8 cellular contexts compared by ENCODE assay signal in genomic region chr19:42081584-42082258, GRCh38.
DNase-seq lines count a peak whose midpoint lies in the region; ATAC-seq and TF ChIP-seq lines count a peak whose summit lies in the region.

No MANE protein-coding gene starts in this region.

- POLR2A ChIA-PET in AG04449 (lab: Yijun Ruan, JAX), result no interaction called here

- no peaks in the 10 kb centered on the region for H3K9me3 ChIP-seq in OCI-LY1 (ENCODE audit: low read length)

- no peaks in the 10 kb centered on the region for H3K9me3 Mint-ChIP-seq in nephron progenitor cell

- DNase-seq in AG04449 (ENCODE audit: low read depth, low spot score) (no peak), GM04504 (ENCODE audit: low read depth) (peak; percentile 35), choroid plexus epithelial cell (ENCODE audit: low read depth) (peak; percentile 82), nephron progenitor cell (no peak), amygdala (lab: John Stamatoyannopoulos, UW) (no peak)

- no peak overlapping the region for H2AFZ ChIP-seq in OCI-LY1 (ENCODE audit: low read length)

- H3K27me3 ChIP-seq in OCI-LY1 (ENCODE audit: insufficient read depth, low read length), result no peaks in the 10 kb centered on the region

- H3K36me3 ChIP-seq in OCI-LY1 (ENCODE audit: insufficient read depth, low read length), result peaks cover 46% of the 10 kb centered on the region

- H3K27ac Mint-ChIP-seq in nephron progenitor cell, result peak overlapping the region; percentile 84

- no peaks in the 10 kb centered on the region for H3F3A ChIP-seq in OCI-LY1 (ENCODE audit: insufficient read depth, low read length)

- H3K4me3 Mint-ChIP-seq in nephron progenitor cell, result no peak overlapping the region

- TF ChIP-seq CTCF in AG04449 (IDR thresholded peaks at IDR 0.05; ENCODE audit: insufficient read depth, low read length, missing control alignments) (peak; percentile 72), OCI-LY1 (IDR thresholded peaks at IDR 0.05; ENCODE audit: low read length) (peak; percentile 61), choroid plexus epithelial cell (conservative IDR thresholded peaks at IDR 0.05; ENCODE audit: low read depth, low read length) (peak; percentile 81), nephron progenitor cell (IDR thresholded peaks at IDR 0.05) (peak; percentile 39)

- no peak overlapping the region for H3K4me2 ChIP-seq in OCI-LY1 (ENCODE audit: low read length)

- H3K9me2 ChIP-seq in OCI-LY1 (ENCODE audit: low read depth, low read length), result no peaks in the 10 kb centered on the region

- H3K4me1 ChIP-seq in OCI-LY1 (ENCODE audit: insufficient read depth, low read length, severe bottlenecking), result peaks cover 17% of the 10 kb centered on the region

- peaks cover 54% of the 10 kb centered on the region for H3K36me3 Mint-ChIP-seq in nephron progenitor cell (ENCODE audit: low read depth)

- H3K4me3 ChIP-seq in AG04449 (ENCODE audit: low read depth, low read length) (no peak overlapping the region), OCI-LY1 (ENCODE audit: low read depth, low read length, poor library complexity, severe bottlenecking) (no peak overlapping the region), choroid plexus epithelial cell (ENCODE audit: low read depth, low read length) (no peak overlapping the region)

- peaks cover 34% of the 10 kb centered on the region for H3K4me1 Mint-ChIP-seq in nephron progenitor cell

- no peaks in the 10 kb centered on the region for H4K20me1 ChIP-seq in OCI-LY1 (ENCODE audit: insufficient read depth, low read length)

- no peak overlapping the region for H3K27ac ChIP-seq in OCI-LY1 (ENCODE audit: low read depth, low read length, poor library complexity, severe bottlenecking)

- peaks cover 2% of the 10 kb centered on the region for H3K27me3 Mint-ChIP-seq in nephron progenitor cell (ENCODE audit: low read depth, poor library complexity)

- H3K9ac ChIP-seq in OCI-LY1 (ENCODE audit: low read length), result no peak overlapping the region

- peaks cover 15% of the 10 kb centered on the region for H3K79me2 ChIP-seq in OCI-LY1 (ENCODE audit: insufficient read depth, low read length)

- ATAC-seq in HG02970 (IDR thresholded peaks at IDR 0.05; ENCODE audit: low FRiP score, unreplicated experiment) (no peak), GM18861 (IDR thresholded peaks at IDR 0.05; ENCODE audit: unreplicated experiment) (no peak)

- CTCF ChIA-PET in AG04449 (lab: Yijun Ruan, JAX), result interaction anchor here (0.7 to 3.3 kb wide), 16 partner anchors 9 to 198 kb away, joined by 3 to 22 read pairs (median 4); partner anchors contain the start of genes GSK3A, POU2F2 and ZNF526

Comparison
In these comparisons a context has a peak if more than half of its experiments do, and no peak if none do; other contexts are left out.
1. DNase-seq: peak in GM04504 (single experiment) and choroid plexus epithelial cell (single experiment); none in AG04449 (single experiment), nephron progenitor cell (single experiment) and amygdala (0 of 56).
2. Peak in every context shown above with its lines, with median percentiles within 50 percentile points of each other: CTCF ChIP-seq.